In the genomic region with DNA sequence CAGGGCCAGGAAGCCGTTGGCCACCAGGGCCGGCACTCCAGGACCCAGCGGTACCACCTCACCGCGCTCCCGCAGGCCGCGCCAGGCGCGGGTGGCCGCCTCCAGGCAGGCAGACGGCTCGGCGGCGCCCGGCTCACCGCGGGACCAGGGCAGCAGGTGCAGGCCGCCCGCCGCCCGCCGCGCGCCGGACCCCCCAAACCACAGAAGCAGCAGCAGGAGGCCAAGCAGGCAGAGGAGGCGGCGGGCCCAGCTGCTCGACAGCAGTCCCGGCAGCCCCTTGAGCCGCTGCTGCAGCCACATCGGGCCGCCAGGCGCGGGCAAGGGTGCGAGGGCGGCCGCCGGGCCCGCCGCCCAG, we compare ENCODE assay signal across 1 cellular context.
TF ChIP-seq lines count a peak whose summit lies in the region.

No MANE protein-coding gene starts in this region.

TF ChIP-seq in GM23338, 12 proteins besides CTCF, POLR2A, EP300 and RAD21:
- TF ChIP-seq, protein P1, sequence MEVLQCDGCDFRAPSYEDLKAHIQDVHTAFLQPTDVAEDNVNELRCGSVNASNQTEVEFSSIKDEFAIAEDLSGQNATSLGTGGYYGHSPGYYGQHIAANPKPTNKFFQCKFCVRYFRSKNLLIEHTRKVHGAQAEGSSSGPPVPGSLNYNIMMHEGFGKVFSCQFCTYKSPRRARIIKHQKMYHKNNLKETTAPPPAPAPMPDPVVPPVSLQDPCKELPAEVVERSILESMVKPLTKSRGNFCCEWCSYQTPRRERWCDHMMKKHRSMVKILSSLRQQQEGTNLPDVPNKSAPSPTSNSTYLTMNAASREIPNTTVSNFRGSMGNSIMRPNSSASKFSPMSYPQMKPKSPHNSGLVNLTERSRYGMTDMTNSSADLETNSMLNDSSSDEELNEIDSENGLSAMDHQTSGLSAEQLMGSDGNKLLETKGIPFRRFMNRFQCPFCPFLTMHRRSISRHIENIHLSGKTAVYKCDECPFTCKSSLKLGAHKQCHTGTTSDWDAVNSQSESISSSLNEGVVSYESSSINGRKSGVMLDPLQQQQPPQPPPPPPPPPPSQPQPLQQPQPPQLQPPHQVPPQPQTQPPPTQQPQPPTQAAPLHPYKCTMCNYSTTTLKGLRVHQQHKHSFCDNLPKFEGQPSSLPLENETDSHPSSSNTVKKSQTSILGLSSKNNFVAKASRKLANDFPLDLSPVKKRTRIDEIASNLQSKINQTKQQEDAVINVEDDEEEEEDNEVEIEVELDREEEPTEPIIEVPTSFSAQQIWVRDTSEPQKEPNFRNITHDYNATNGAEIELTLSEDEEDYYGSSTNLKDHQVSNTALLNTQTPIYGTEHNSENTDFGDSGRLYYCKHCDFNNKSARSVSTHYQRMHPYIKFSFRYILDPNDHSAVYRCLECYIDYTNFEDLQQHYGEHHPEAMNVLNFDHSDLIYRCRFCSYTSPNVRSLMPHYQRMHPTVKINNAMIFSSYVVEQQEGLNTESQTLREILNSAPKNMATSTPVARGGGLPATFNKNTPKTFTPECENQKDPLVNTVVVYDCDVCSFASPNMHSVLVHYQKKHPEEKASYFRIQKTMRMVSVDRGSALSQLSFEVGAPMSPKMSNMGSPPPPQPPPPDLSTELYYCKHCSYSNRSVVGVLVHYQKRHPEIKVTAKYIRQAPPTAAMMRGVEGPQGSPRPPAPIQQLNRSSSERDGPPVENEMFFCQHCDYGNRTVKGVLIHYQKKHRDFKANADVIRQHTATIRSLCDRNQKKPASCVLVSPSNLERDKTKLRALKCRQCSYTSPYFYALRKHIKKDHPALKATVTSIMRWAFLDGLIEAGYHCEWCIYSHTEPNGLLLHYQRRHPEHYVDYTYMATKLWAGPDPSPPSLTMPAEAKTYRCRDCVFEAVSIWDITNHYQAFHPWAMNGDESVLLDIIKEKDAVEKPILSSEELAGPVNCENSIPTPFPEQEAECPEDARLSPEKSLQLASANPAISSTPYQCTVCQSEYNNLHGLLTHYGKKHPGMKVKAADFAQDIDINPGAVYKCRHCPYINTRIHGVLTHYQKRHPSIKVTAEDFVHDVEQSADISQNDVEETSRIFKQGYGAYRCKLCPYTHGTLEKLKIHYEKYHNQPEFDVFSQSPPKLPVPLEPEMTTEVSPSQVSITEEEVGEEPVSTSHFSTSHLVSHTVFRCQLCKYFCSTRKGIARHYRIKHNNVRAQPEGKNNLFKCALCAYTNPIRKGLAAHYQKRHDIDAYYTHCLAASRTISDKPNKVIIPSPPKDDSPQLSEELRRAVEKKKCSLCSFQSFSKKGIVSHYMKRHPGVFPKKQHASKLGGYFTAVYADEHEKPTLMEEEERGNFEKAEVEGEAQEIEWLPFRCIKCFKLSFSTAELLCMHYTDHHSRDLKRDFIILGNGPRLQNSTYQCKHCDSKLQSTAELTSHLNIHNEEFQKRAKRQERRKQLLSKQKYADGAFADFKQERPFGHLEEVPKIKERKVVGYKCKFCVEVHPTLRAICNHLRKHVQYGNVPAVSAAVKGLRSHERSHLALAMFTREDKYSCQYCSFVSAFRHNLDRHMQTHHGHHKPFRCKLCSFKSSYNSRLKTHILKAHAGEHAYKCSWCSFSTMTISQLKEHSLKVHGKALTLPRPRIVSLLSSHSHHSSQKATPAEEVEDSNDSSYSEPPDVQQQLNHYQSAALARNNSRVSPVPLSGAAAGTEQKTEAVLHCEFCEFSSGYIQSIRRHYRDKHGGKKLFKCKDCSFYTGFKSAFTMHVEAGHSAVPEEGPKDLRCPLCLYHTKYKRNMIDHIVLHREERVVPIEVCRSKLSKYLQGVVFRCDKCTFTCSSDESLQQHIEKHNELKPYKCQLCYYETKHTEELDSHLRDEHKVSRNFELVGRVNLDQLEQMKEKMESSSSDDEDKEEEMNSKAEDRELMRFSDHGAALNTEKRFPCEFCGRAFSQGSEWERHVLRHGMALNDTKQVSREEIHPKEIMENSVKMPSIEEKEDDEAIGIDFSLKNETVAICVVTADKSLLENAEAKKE (CRISPR knock-in tag; IDR thresholded peaks at IDR 0.05): no peak
- no peak for TF ChIP-seq NANOG (IDR thresholded peaks at IDR 0.05; ENCODE audit: borderline replicate concordance)
- TF ChIP-seq, protein P2, sequence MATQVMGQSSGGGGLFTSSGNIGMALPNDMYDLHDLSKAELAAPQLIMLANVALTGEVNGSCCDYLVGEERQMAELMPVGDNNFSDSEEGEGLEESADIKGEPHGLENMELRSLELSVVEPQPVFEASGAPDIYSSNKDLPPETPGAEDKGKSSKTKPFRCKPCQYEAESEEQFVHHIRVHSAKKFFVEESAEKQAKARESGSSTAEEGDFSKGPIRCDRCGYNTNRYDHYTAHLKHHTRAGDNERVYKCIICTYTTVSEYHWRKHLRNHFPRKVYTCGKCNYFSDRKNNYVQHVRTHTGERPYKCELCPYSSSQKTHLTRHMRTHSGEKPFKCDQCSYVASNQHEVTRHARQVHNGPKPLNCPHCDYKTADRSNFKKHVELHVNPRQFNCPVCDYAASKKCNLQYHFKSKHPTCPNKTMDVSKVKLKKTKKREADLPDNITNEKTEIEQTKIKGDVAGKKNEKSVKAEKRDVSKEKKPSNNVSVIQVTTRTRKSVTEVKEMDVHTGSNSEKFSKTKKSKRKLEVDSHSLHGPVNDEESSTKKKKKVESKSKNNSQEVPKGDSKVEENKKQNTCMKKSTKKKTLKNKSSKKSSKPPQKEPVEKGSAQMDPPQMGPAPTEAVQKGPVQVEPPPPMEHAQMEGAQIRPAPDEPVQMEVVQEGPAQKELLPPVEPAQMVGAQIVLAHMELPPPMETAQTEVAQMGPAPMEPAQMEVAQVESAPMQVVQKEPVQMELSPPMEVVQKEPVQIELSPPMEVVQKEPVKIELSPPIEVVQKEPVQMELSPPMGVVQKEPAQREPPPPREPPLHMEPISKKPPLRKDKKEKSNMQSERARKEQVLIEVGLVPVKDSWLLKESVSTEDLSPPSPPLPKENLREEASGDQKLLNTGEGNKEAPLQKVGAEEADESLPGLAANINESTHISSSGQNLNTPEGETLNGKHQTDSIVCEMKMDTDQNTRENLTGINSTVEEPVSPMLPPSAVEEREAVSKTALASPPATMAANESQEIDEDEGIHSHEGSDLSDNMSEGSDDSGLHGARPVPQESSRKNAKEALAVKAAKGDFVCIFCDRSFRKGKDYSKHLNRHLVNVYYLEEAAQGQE (IDR thresholded peaks at IDR 0.05; ENCODE audit: unreplicated experiment): no peak
- no peak for TF ChIP-seq JUNB (IDR thresholded peaks at IDR 0.05; ENCODE audit: unreplicated experiment)
- no peak for TF ChIP-seq STAT1 (IDR thresholded peaks at IDR 0.05; ENCODE audit: unreplicated experiment)
- no peak for TF ChIP-seq EZH2 (IDR thresholded peaks at IDR 0.05; ENCODE audit: low read depth, unreplicated experiment)
- no peak for TF ChIP-seq ETS1 (IDR thresholded peaks at IDR 0.05)
- TF ChIP-seq POLR2AphosphoS5 (IDR thresholded peaks at IDR 0.05; ENCODE audit: low read depth): no peak
- TF ChIP-seq CREB1 (CRISPR knock-in tag; IDR thresholded peaks at IDR 0.05; ENCODE audit: low read depth): no peak
- no peak for TF ChIP-seq EZH2phosphoT487 (IDR thresholded peaks at IDR 0.05; ENCODE audit: unreplicated experiment)
- TF ChIP-seq ZNF114 (CRISPR knock-in tag; IDR thresholded peaks at IDR 0.05): no peak
- TF ChIP-seq ZNF331 (CRISPR knock-in tag; IDR thresholded peaks at IDR 0.05; ENCODE audit: low read depth): no peak
